In genomic region chr3:71684752-71685151, GRCh38 we compare ENCODE assay signal across 10 cellular contexts. TPM values are rescaled to one million over a fixed set of nuclear protein-coding genes. Genes with fewer than 3 reads are reported as not detected.
DNase-seq lines count a peak whose midpoint lies in the region; ATAC-seq and FAIRE-seq lines count a peak whose summit lies in the region.
"Had no signal": no experiment of that assay in that cellular context is flagged by ENCODE, and none has a peak within 500 bp of the region (broad histone marks: within the 10 kb centered on the region; RNA-seq: fewer than 3 reads in every experiment).

No MANE protein-coding gene starts in this region.

- no peaks in the 10 kb centered on the region for H3K27me3 ChIP-seq in SJSA1 (replicated peaks)
- H3K27me3 ChIP-seq in small intestine (ENCODE audit: control insufficient read depth in 2 of 2, insufficient read depth in 2 of 2, low read length in 2 of 2): no peaks in the 10 kb centered on the region

- CTCF ChIA-PET in activated naive CD4-positive, alpha-beta T cell treated with anti-CD3 and anti-CD28 coated beads, Interleukin-2, amount 10 ng/mL, durations not matched to agents 7 days and 5 days (lab: Charles Lee): no interaction called here

- ATAC-seq in effector memory CD8-positive, alpha-beta T cell (replicated peaks): no peak
- ATAC-seq: GM12878 had no signal

- H3K36me3 ChIP-seq in SJSA1: no peaks in the 10 kb centered on the region
- peaks cover 0 to 5% of the 10 kb centered on the region in 2 donors for H3K36me3 ChIP-seq in small intestine (ENCODE audit: control insufficient read depth in 2 of 2, insufficient read depth in 2 of 2, low read length in 2 of 2)

- H3K9me3 ChIP-seq in SJSA1 (replicated peaks): no peaks in the 10 kb centered on the region
- no peaks in the 10 kb centered on the region for H3K9me3 ChIP-seq in small intestine (ENCODE audit: control insufficient read depth, low read depth)

- no peak overlapping the region for H3K27ac Mint-ChIP-seq in effector memory CD8-positive, alpha-beta T cell
- H3K27ac Mint-ChIP-seq in activated naive CD4-positive, alpha-beta T cell treated with anti-CD3 and anti-CD28 coated beads, Interleukin-2, amount 10 ng/mL, durations not matched to agents 7 days and 5 days: no peak overlapping the region
- H3K27ac Mint-ChIP-seq: activated T-cell treated with anti-CD3 and anti-CD28 coated beads, Interleukin-2, amount 50 U/mL, for 24 hours had no signal

- H3K4me3 ChIP-seq in SJSA1 (no peak overlapping the region), small intestine (ENCODE audit: low read depth in 1 of 2, low read length in 2 of 2) (no peak overlapping the region)
- H3K4me3 ChIP-seq: GM12878 had no signal

- peaks cover 66% of the 10 kb centered on the region for H3K36me3 Mint-ChIP-seq in effector memory CD8-positive, alpha-beta T cell (ENCODE audit: insufficient read depth)
- H3K36me3 Mint-ChIP-seq in activated naive CD4-positive, alpha-beta T cell treated with anti-CD3 and anti-CD28 coated beads, Interleukin-2, amount 10 ng/mL, durations not matched to agents 7 days and 5 days: peaks cover 62% of the 10 kb centered on the region

- H3K4me1 ChIP-seq in SJSA1 (replicated peaks): peaks cover 43% of the 10 kb centered on the region
- peaks cover 4 to 17% of the 10 kb centered on the region in 2 donors for H3K4me1 ChIP-seq in small intestine (ENCODE audit: control insufficient read depth in 2 of 2, insufficient read depth in 1 of 2, low read depth in 1 of 2, low read length in 1 of 2)

- H3K4me3 Mint-ChIP-seq in effector memory CD8-positive, alpha-beta T cell: no peak overlapping the region
- no peak overlapping the region for H3K4me3 Mint-ChIP-seq in activated naive CD4-positive, alpha-beta T cell treated with anti-CD3 and anti-CD28 coated beads, Interleukin-2, amount 10 ng/mL, durations not matched to agents 7 days and 5 days
- H3K4me3 Mint-ChIP-seq: activated T-cell treated with anti-CD3 and anti-CD28 coated beads, Interleukin-2, amount 50 U/mL, for 24 hours had no signal

- H3K9me3 Mint-ChIP-seq in effector memory CD8-positive, alpha-beta T cell: no peaks in the 10 kb centered on the region
- H3K9me3 Mint-ChIP-seq in activated naive CD4-positive, alpha-beta T cell treated with anti-CD3 and anti-CD28 coated beads, Interleukin-2, amount 10 ng/mL, durations not matched to agents 7 days and 5 days: no peaks in the 10 kb centered on the region
- H3K9me3 Mint-ChIP-seq: activated T-cell treated with anti-CD3 and anti-CD28 coated beads, Interleukin-2, amount 50 U/mL, for 24 hours had no signal

- DNase-seq in GOT3 (lab: John Stamatoyannopoulos, UW) (peak; percentile 6), SJSA1 (ENCODE audit: low read depth in 1 of 2, low spot score in 2 of 2) (peak; percentile 75 to 76), fibroblast of the conjunctiva (ENCODE audit: low read depth) (peak; percentile 74), small intestine (peak; percentile 19), NCI-H1436 (lab: John Stamatoyannopoulos, UW) (no peak), NCI-H345 treated with DMSO at 0.1 percent for 48 hours (lab: John Stamatoyannopoulos, UW; ENCODE audit: unreplicated experiment) (no peak)
- no peak for DNase-seq in effector memory CD8-positive, alpha-beta T cell
- DNase-seq in activated naive CD4-positive, alpha-beta T cell treated with anti-CD3 and anti-CD28 coated beads, Interleukin-2, amount 10 ng/mL, durations not matched to agents 7 days and 5 days: no peak
- DNase-seq: activated T-cell treated with anti-CD3 and anti-CD28 coated beads, Interleukin-2, amount 50 U/mL, for 24 hours had no signal

- no peak for FAIRE-seq in small intestine (lab: Jason Lieb, UNC)
- FAIRE-seq: GM12878 had no signal

- 36 to 44% (median 39%) methylated on average over 5 of the region's 5 CpGs for WGBS in small intestine, 3 donors

- H3K4me1 Mint-ChIP-seq in effector memory CD8-positive, alpha-beta T cell (ENCODE audit: low read depth in 2 of 2): peaks cover 10 to 11% of the 10 kb centered on the region in 2 donors
- peaks cover 13% of the 10 kb centered on the region for H3K4me1 Mint-ChIP-seq in activated naive CD4-positive, alpha-beta T cell treated with anti-CD3 and anti-CD28 coated beads, Interleukin-2, amount 10 ng/mL, durations not matched to agents 7 days and 5 days

- H3K27me3 Mint-ChIP-seq in effector memory CD8-positive, alpha-beta T cell: no peaks in the 10 kb centered on the region
- H3K27me3 Mint-ChIP-seq in activated naive CD4-positive, alpha-beta T cell treated with anti-CD3 and anti-CD28 coated beads, Interleukin-2, amount 10 ng/mL, durations not matched to agents 7 days and 5 days: no peaks in the 10 kb centered on the region
- H3K27me3 Mint-ChIP-seq: activated T-cell treated with anti-CD3 and anti-CD28 coated beads, Interleukin-2, amount 50 U/mL, for 24 hours had no signal

- H3K27ac ChIP-seq in SJSA1 (no peak overlapping the region), small intestine (ENCODE audit: low read depth in 1 of 2, low read length in 1 of 2) (no peak overlapping the region)

RNA-seq across cellular contexts. Expression of gene EIF4E3, which starts 40.5 kb away (rescaled TPM):
- 0.91 and 2.3 TPM in 2 replicates for total RNA-seq in SJSA1 (2014; rRNA removed; shearing (Covaris generic))
- polyA plus RNA-seq in small intestine: 10 to 100 TPM in 2 of 3 donors, 1 to 10 TPM in 1; 9.4 to 14.8 (median 11.3) TPM

Comparison
In these comparisons a context has a peak if more than half of its experiments do, and no peak if none do; other contexts are left out.
1. DNase-seq: peak in GOT3 (single experiment), SJSA1 (2 of 2), fibroblast of the conjunctiva (single experiment) and small intestine (single experiment); none in NCI-H1436 (single experiment), effector memory CD8-positive, alpha-beta T cell (0 of 3), activated naive CD4-positive, alpha-beta T cell treated with anti-CD3 and anti-CD28 coated beads, Interleukin-2, amount 10 ng/mL, durations not matched to agents 7 days and 5 days (single experiment) and NCI-H345 treated with DMSO at 0.1 percent for 48 hours (single experiment).